In genomic region chr3:134194247-134194646, GRCh38 we compare ENCODE assay signal across 6 cellular contexts.
"Had no signal": no experiment of that assay in that cellular context is flagged by ENCODE, and none has a peak within 500 bp of the region (broad histone marks: within the 10 kb centered on the region; RNA-seq: fewer than 3 reads in every experiment).

No MANE protein-coding gene starts in this region.

- H3K4me3 ChIP-seq: GM23338 had no signal

- H3K4me2 ChIP-seq: GM23338 had no signal

- ATAC-seq: GM23338 had no signal

- FAIRE-seq: H1, HTR-8/SVneo had no signal

- H2AFZ ChIP-seq: GM23338 had no signal

- DNase-seq: H9, HCEC 1CT, KBM-7 had no signal
